7 cellular contexts compared by ENCODE assay signal in genomic region chr11:112784323-112785073, GRCh38.
DNase-seq lines count a peak whose midpoint lies in the region; ATAC-seq and TF ChIP-seq lines count a peak whose summit lies in the region.

No MANE protein-coding gene starts in this region.

- in situ Hi-C loops in astrocyte of the spinal cord (cut with HindIII; ENCODE audit: low sequenced_read_pairs), result no loop called here

- peak overlapping the region; percentile 28 for H3K4me3 Mint-ChIP-seq in type B pancreatic cell
- H3K4me3 Mint-ChIP-seq in CD14-positive monocyte, result no peak overlapping the region

- H3K4me1 Mint-ChIP-seq in type B pancreatic cell (ENCODE audit: unreplicated experiment) (peaks cover 31% of the 10 kb centered on the region), CD14-positive monocyte (no peaks in the 10 kb centered on the region)

- peak; percentile 92 for DNase-seq in NCI-H146 (lab: John Stamatoyannopoulos, UW)
- peak; percentile 65 for DNase-seq in astrocyte of the spinal cord (ENCODE audit: low read depth, low spot score)
- peak; percentile 60 for DNase-seq in kidney glomerular epithelial cell (lab: John Stamatoyannopoulos, UW)
- DNase-seq in type B pancreatic cell (ENCODE audit: extremely low spot score, unreplicated experiment), result no peak
- DNase-seq in CD14-positive monocyte (ENCODE audit: low spot score), result no peak

- no peak for ATAC-seq in HG03108 (IDR thresholded peaks at IDR 0.05; ENCODE audit: unreplicated experiment)
- ATAC-seq in GM18511 (IDR thresholded peaks at IDR 0.05; ENCODE audit: unreplicated experiment), result no peak

- H3K4me3 ChIP-seq in astrocyte of the spinal cord (ENCODE audit: low read depth, low read length), result no peak overlapping the region

- TF ChIP-seq CTCF in astrocyte of the spinal cord (IDR thresholded peaks at IDR 0.05; ENCODE audit: low read depth, low read length), result no peak
- peak; percentile 31 for TF ChIP-seq CTCF in type B pancreatic cell (conservative IDR thresholded peaks at IDR 0.05)
- no peak for TF ChIP-seq CTCF in CD14-positive monocyte (IDR thresholded peaks at IDR 0.05)

- H3K9me3 Mint-ChIP-seq in type B pancreatic cell (no peaks in the 10 kb centered on the region), CD14-positive monocyte (peaks cover 0 to 2% (median 0%) of the 10 kb centered on the region in 7 donors)

- H3K36me3 Mint-ChIP-seq in type B pancreatic cell, result no peaks in the 10 kb centered on the region
- no peaks in the 10 kb centered on the region for H3K36me3 Mint-ChIP-seq in CD14-positive monocyte

- intact Hi-C loops in CD14-positive monocyte (cut with micrococcal nuclease), result no loop called here

- H3K27ac Mint-ChIP-seq in type B pancreatic cell (no peak overlapping the region), CD14-positive monocyte (no peak overlapping the region)

- H3K27me3 Mint-ChIP-seq in type B pancreatic cell, result peaks cover 4% of the 10 kb centered on the region
- peaks cover 2 to 8% (median 7%) of the 10 kb centered on the region in 3 donors for H3K27me3 Mint-ChIP-seq in CD14-positive monocyte (ENCODE audit: low read depth in 3 of 3)

Comparison
In these comparisons a context has a peak if more than half of its experiments do, and no peak if none do; other contexts are left out.
1. DNase-seq: peak in NCI-H146 (single experiment), astrocyte of the spinal cord (single experiment) and kidney glomerular epithelial cell (single experiment); none in type B pancreatic cell (single experiment) and CD14-positive monocyte (single experiment).